Comparison of ENCODE assay signal across 9 cellular contexts in the genomic region with DNA sequence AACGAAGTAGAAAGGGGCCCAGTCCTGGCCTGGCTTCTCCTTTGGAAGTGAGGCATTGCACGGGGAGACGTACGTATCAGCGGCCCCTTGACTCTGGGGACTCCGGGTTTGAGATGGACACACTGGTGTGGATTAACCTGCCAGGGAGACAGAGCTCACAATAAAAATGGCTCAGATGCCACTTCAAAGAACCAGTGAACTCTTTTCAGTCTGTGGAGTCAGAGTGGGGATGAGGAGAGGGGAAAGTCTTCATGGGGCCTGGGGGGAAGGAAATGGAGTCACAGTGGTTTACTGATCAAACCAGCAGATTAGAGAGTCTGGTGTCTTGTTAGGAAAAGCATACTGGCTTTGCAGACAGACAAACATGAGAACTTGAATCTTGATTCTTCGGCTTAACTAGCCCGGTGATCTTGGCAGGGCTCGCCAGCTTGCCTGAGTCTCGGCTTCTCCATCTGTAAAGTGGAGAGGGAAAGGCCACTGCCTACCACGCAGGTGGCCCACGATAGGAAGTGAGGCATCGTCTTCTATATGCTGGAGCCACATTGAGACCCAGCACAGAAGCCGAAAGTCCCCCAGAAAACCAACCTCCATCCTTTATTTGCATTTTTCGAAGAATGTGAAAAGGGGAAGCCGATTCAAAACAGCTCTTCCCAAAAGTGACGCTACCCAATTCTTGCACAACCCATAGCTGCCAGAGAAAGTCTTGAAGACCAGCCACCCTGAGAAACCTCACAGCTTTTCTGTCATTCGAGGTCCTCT. TPM values are rescaled to one million over a fixed set of nuclear protein-coding genes. Genes with fewer than 3 reads are reported as not detected.
DNase-seq lines count a peak whose midpoint lies in the region; ATAC-seq, FAIRE-seq and TF ChIP-seq lines count a peak whose summit lies in the region.
"Had no signal": no experiment of that assay in that cellular context is flagged by ENCODE, and none has a peak within 500 bp of the region (broad histone marks: within the 10 kb centered on the region; RNA-seq: fewer than 3 reads in every experiment).

A gene with protein sequence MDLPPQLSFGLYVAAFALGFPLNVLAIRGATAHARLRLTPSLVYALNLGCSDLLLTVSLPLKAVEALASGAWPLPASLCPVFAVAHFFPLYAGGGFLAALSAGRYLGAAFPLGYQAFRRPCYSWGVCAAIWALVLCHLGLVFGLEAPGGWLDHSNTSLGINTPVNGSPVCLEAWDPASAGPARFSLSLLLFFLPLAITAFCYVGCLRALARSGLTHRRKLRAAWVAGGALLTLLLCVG (N-terminal part only) (plus strand): TSS at position 732 of the 759 bp plus-strand sequence. CDS start 3,650 bp downstream, outside the sequence.

- intact Hi-C loops in adrenal gland (cut with DNase I), result no loop called here
- intact Hi-C loops in left cardiac atrium (cut with DNase I), result no loop called here

- H3K4me3 ChIP-seq in adrenal gland, result no peak within 1 kb of the TSS
- no peak within 1 kb of the TSS for H3K4me3 ChIP-seq in small intestine (ENCODE audit: low read depth in 1 of 2, low read length in 2 of 2)
- H3K4me3 ChIP-seq: cardiac muscle cell had no signal

- no peaks in the 10 kb centered on the region for H3K9me3 ChIP-seq in adrenal gland (replicated peaks in 1 of 3)
- no peaks in the 10 kb centered on the region for H3K9me3 ChIP-seq in small intestine (ENCODE audit: control insufficient read depth, low read depth)

- TF ChIP-seq POLR2A in adrenal gland (IDR thresholded peaks at IDR 0.05), result no peak

- no peaks in the 10 kb centered on the region for H3K36me3 ChIP-seq in adrenal gland (replicated peaks in 1 of 2)
- H3K36me3 ChIP-seq in small intestine (ENCODE audit: control insufficient read depth in 2 of 2, insufficient read depth in 2 of 2, low read length in 2 of 2), result no peaks in the 10 kb centered on the region
- H3K36me3 ChIP-seq: cardiac muscle cell had no signal

- H3K27me3 ChIP-seq in adrenal gland (peaks cover 5% of the 10 kb centered on the region), small intestine (ENCODE audit: control insufficient read depth in 2 of 2, insufficient read depth in 2 of 2, low read length in 2 of 2) (peaks cover 0 to 3% of the 10 kb centered on the region in 2 donors)
- H3K27me3 ChIP-seq: cardiac muscle cell had no signal

- ATAC-seq in GM18498 (IDR thresholded peaks at IDR 0.05; ENCODE audit: unreplicated experiment), result peak; percentile 63
- no peak for ATAC-seq in left cardiac atrium

- TF ChIP-seq CTCF in adrenal gland (IDR thresholded peaks at IDR 0.05), result no peak

- 66 to 76% (median 70%) methylated on average over 17 to 18 of the region's 18 CpGs for WGBS in adrenal gland, 4 donors
- 61 to 72% (median 63%) methylated on average over 18 of the region's 18 CpGs for WGBS in small intestine, 3 donors

- no peak for FAIRE-seq in small intestine (lab: Jason Lieb, UNC)

- H3K27ac ChIP-seq in adrenal gland (no peak within 1 kb of the TSS), small intestine (ENCODE audit: low read depth in 1 of 2, low read length in 1 of 2) (no peak within 1 kb of the TSS)
- H3K27ac ChIP-seq: cardiac muscle cell had no signal

- peak; percentile 4 for DNase-seq in H4 (ENCODE audit: low spot score)
- peak; percentile 85 for DNase-seq in NOMO-1 treated with DMSO at 0.1 percent for 48 hours (lab: John Stamatoyannopoulos, UW; ENCODE audit: unreplicated experiment)
- peak in 5 of 7 donors; percentile 17 to 62 (median 42) for DNase-seq in adrenal gland
- peak; percentile 80 for DNase-seq in stimulated activated CD4-positive, alpha-beta T cell treated with anti-CD3 and anti-CD28 coated beads, Interleukin-1b, Interleukin-23, amount 100 ng/mL, for 48 hours
- DNase-seq in left cardiac atrium, result no peak
- DNase-seq in NCI-H2171 (lab: John Stamatoyannopoulos, UW), result no peak
- DNase-seq in small intestine, result no peak

- no peaks in the 10 kb centered on the region for H3K4me1 ChIP-seq in adrenal gland (replicated peaks in 1 of 2)
- no peaks in the 10 kb centered on the region for H3K4me1 ChIP-seq in small intestine (ENCODE audit: control insufficient read depth in 2 of 2, insufficient read depth in 1 of 2, low read depth in 1 of 2, low read length in 1 of 2)

RNA-seq across cellular contexts. Expression of the gene that starts here (rescaled TPM):
- total RNA-seq in H4 (2014; rRNA removed; shearing (Covaris generic)), result not detected in 2 replicates
- not detected for total RNA-seq in adrenal gland
- under 1 TPM in 1 of 3 donors, not detected in 2; 0.03 TPM for polyA plus RNA-seq in adrenal gland
- not detected for total RNA-seq in left cardiac atrium
- under 1 TPM in 1 of 3 donors, not detected in 2; 0.18 TPM for polyA plus RNA-seq in small intestine
- total RNA-seq: cardiac muscle cell had no signal

Comparison
In these comparisons a context has a peak if more than half of its experiments do, and no peak if none do; other contexts are left out.
1. Peak in DNase-seq in H4; RNA of the gene not detected or under 1 TPM.
2. Peak in DNase-seq in adrenal gland; RNA of the gene not detected or under 1 TPM.
3. DNase-seq: peak in NOMO-1 treated with DMSO at 0.1 percent for 48 hours (single experiment) and stimulated activated CD4-positive, alpha-beta T cell treated with anti-CD3 and anti-CD28 coated beads, Interleukin-1b, Interleukin-23, amount 100 ng/mL, for 48 hours (single experiment); none in left cardiac atrium (single experiment), NCI-H2171 (single experiment) and small intestine (single experiment).